16 cellular contexts compared by ENCODE assay signal in genomic region chr11:10379433-10379832, GRCh38.
DNase-seq lines count a peak whose midpoint lies in the region; TF ChIP-seq lines count a peak whose summit lies in the region.
"Had no signal": no experiment of that assay in that cellular context is flagged by ENCODE, and none has a peak within 500 bp of the region (broad histone marks: within the 10 kb centered on the region; RNA-seq: fewer than 3 reads in every experiment).

No MANE protein-coding gene starts in this region.

- H3K4me1 ChIP-seq in adipocyte (ENCODE audit: control insufficient read depth, insufficient read depth, low read length) (peaks cover 82% of the 10 kb centered on the region), stomach (peaks cover 0 to 22% (median 6%) of the 10 kb centered on the region in 4 donors)
- H3K4me1 ChIP-seq: prostate gland, SJCRH30 had no signal

- TF ChIP-seq CTCF in stomach (IDR thresholded peaks at IDR 0.05), result no peak

- H3K27ac ChIP-seq in stomach, result peak overlapping the region in 3 of 5 donors; percentile 36 to 61 (median 44)
- H3K27ac ChIP-seq: 22Rv1, prostate gland, SJCRH30 had no signal

- no peak for TF ChIP-seq POLR2A in stomach (IDR thresholded peaks at IDR 0.05)

- peak overlapping the region; percentile 77 for H3K9ac ChIP-seq in adipocyte (ENCODE audit: low read length)

- WGBS in stomach, 5 donors, result 50 to 74% (median 58%) methylated on average over 1 of the region's 1 CpG

- TF ChIP-seq EP300 in stomach (IDR thresholded peaks at IDR 0.05), result no peak

- intact Hi-C loops in stomach (cut with DNase I; ENCODE audit: low total_unique reads), result no loop called here

- H3K9me3 ChIP-seq in adipocyte (ENCODE audit: control insufficient read depth, low read length) (no peaks in the 10 kb centered on the region), stomach (no peaks in the 10 kb centered on the region)
- H3K9me3 ChIP-seq: mucosa of descending colon, prostate gland, SJCRH30 had no signal

- H3K27me3 ChIP-seq in adipocyte (replicated peaks; ENCODE audit: control insufficient read depth, insufficient read depth, low read length), result no peaks in the 10 kb centered on the region
- H3K27me3 ChIP-seq in stomach, result no peaks in the 10 kb centered on the region
- H3K27me3 ChIP-seq: SJCRH30 had no signal

- DNase-seq in DMS153 treated with DMSO at 0.1 percent for 48 hours (lab: John Stamatoyannopoulos, UW; ENCODE audit: unreplicated experiment), result peak; percentile 79
- no peak for DNase-seq in DMS153 (lab: John Stamatoyannopoulos, UW)
- peak; percentile 73 for DNase-seq in adipocyte (ENCODE audit: low read depth)
- peak; percentile 89 for DNase-seq in fibroblast of peridontal ligament (ENCODE audit: extremely low read depth)
- DNase-seq in stomach, result no peak
- DNase-seq in GM19240 (ENCODE audit: insufficient read length, low spot score), result no peak
- DNase-seq in NCI-H128 (lab: John Stamatoyannopoulos, UW; ENCODE audit: unreplicated experiment), result no peak
- DNase-seq in SKM-1 treated with dmso at 0.1 percent for 144 hours (lab: John Stamatoyannopoulos, UW; ENCODE audit: unreplicated experiment), result no peak
- DNase-seq: activated CD4-positive, alpha-beta T cell treated with anti-CD3 and anti-CD28 coated beads, Interleukin-2, amount 50 U/mL, for 48 hours; anterior cingulate cortex; effector memory CD8-positive, alpha-beta T cell; NCI-H2171 had no signal

- no peaks in the 10 kb centered on the region for H3K36me3 ChIP-seq in adipocyte (ENCODE audit: control insufficient read depth, insufficient read depth, low read length, severe bottlenecking)
- H3K36me3 ChIP-seq in stomach, result no peaks in the 10 kb centered on the region
- H3K36me3 ChIP-seq: prostate gland, SJCRH30 had no signal

- H3K4me3 ChIP-seq in adipocyte (ENCODE audit: low read length), result peak overlapping the region; percentile 3
- no peak overlapping the region for H3K4me3 ChIP-seq in stomach
- H3K4me3 ChIP-seq: mucosa of descending colon, prostate gland, SJCRH30 had no signal

Comparison
In these comparisons a context has a peak if more than half of its experiments do, and no peak if none do; other contexts are left out.
1. DNase-seq: peak in DMS153 treated with DMSO at 0.1 percent for 48 hours (single experiment), adipocyte (single experiment) and fibroblast of peridontal ligament (single experiment); none in DMS153 (single experiment), stomach (single experiment), GM19240 (single experiment), NCI-H128 (single experiment) and SKM-1 treated with dmso at 0.1 percent for 144 hours (single experiment).